20 cellular contexts compared by ENCODE assay signal in the genomic region with DNA sequence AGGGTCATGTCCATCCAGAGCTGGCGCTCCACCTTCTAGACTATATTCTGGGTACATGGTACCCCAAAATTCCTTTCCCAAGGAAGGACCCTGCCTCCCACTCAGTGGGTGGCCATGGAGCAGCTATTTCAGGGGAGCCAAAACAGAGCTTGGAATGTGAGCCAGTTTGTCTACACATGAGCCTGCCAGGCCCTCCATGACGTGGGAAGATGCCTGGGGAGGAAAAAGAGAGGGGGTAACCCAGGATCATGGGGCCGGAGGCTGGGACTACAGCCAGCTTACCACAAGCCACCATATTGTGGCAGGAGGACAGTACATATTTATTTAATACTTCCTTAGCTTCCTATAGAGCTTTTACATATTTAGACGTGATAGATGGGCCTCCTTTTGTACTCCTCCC.
"Had no signal": no experiment of that assay in that cellular context is flagged by ENCODE, and none has a peak within 500 bp of the region (broad histone marks: within the 10 kb centered on the region; RNA-seq: fewer than 3 reads in every experiment).

No MANE protein-coding gene starts in this region.

- H3K36me3 ChIP-seq: esophagus muscularis mucosa, heart right ventricle, right atrium auricular region, suprapubic skin, vagina had no signal

- DNase-seq: effector memory CD4-positive, alpha-beta T cell; foreskin melanocyte; glutamatergic neuron; heart right ventricle; hypothalamus; immature natural killer cell; islet precursor cell; kidney glomerular epithelial cell; mesenchymal stem cell; natural killer cell; stimulated activated CD4-positive, alpha-beta T cell treated with anti-CD3 and anti-CD28 coated beads, Interleukin-2, amount 100 ng/mL, for 24 hours; stimulated activated CD4-positive, alpha-beta T cell treated with anti-CD3 and anti-CD28 coated beads, Interleukin-4, amount 100 ng/mL, for 24 hours; stimulated activated naive CD8-positive, alpha-beta T cell treated with anti-CD3 and anti-CD28 coated beads, Interleukin-15, Interleukin-2, amounts not matched to agents 100 U/mL and 50 U/mL, for 24 hours; trophoblast cell had no signal

- H3K9ac ChIP-seq: parathyroid adenoma had no signal

- H3K27ac ChIP-seq: coronary artery, esophagus muscularis mucosa, parathyroid adenoma, right atrium auricular region, suprapubic skin, vagina had no signal

- H3K27me3 ChIP-seq: esophagus muscularis mucosa, right atrium auricular region, vagina had no signal

- H3K9me3 ChIP-seq: esophagus muscularis mucosa, heart right ventricle, right atrium auricular region, suprapubic skin, vagina had no signal

- H3K4me3 ChIP-seq: coronary artery, esophagus muscularis mucosa, heart right ventricle, right atrium auricular region, suprapubic skin, vagina had no signal
